ENCODE assay signal across 15 cellular contexts in genomic region chr1:54619749-54620148, GRCh38. TPM values are rescaled to one million over a fixed set of nuclear protein-coding genes. Genes with fewer than 3 reads are reported as not detected.
"Had no signal": no experiment of that assay in that cellular context is flagged by ENCODE, and none has a peak within 500 bp of the region (broad histone marks: within the 10 kb centered on the region; RNA-seq: fewer than 3 reads in every experiment).

No MANE protein-coding gene starts in this region.

- DNase-seq: activated naive CD4-positive, alpha-beta T cell treated with Interleukin-2 at 50 U/mL for 16 hours; activated T-cell treated with anti-CD3 and anti-CD28 coated beads for 4 hours; anterior cingulate cortex; brain microvascular endothelial cell; dermis blood vessel endothelial cell; effector memory CD8-positive, alpha-beta T cell; stimulated activated CD4-positive, alpha-beta T cell treated with anti-CD3 and anti-CD28 coated beads, Interleukin-2, amount 100 ng/mL, for 48 hours; stimulated activated naive CD4-positive, alpha-beta T cell treated with Interleukin-2 at 50 U/mL for 16 hours; transverse colon had no signal

- H3K4me2 ChIP-seq: hepatocyte had no signal

- H3K4me1 ChIP-seq: vagina had no signal

- H3K9me3 ChIP-seq: gastrocnemius medialis, ovary, transverse colon, vagina had no signal

- H3K27me3 ChIP-seq: gastrocnemius medialis, hepatocyte, ovary, transverse colon, vagina had no signal

- H3K36me3 ChIP-seq: brain microvascular endothelial cell, gastrocnemius medialis, ovary, transverse colon, vagina had no signal

- H3K79me2 ChIP-seq: hepatocyte had no signal

- H3K4me3 ChIP-seq: gastrocnemius medialis, hepatocyte, ovary, transverse colon, vagina had no signal

- H3K27ac ChIP-seq: brain microvascular endothelial cell, epithelial cell of prostate, gastrocnemius medialis, hepatocyte, ovary, transverse colon, vagina had no signal

- H2AFZ ChIP-seq: hepatocyte had no signal

RNA-seq across cellular contexts. Expression of gene FAM151A, which starts 3.6 kb away (rescaled TPM):
- total RNA-seq: dermis blood vessel endothelial cell, gastrocnemius medialis, kidney epithelial cell, ovary, vagina had no signal

RNA-seq across cellular contexts. Expression of gene MROH7, which starts 21.8 kb away (rescaled TPM):
- total RNA-seq: kidney epithelial cell had no signal
